Comparison of ENCODE assay signal across 14 cellular contexts in the genomic region with DNA sequence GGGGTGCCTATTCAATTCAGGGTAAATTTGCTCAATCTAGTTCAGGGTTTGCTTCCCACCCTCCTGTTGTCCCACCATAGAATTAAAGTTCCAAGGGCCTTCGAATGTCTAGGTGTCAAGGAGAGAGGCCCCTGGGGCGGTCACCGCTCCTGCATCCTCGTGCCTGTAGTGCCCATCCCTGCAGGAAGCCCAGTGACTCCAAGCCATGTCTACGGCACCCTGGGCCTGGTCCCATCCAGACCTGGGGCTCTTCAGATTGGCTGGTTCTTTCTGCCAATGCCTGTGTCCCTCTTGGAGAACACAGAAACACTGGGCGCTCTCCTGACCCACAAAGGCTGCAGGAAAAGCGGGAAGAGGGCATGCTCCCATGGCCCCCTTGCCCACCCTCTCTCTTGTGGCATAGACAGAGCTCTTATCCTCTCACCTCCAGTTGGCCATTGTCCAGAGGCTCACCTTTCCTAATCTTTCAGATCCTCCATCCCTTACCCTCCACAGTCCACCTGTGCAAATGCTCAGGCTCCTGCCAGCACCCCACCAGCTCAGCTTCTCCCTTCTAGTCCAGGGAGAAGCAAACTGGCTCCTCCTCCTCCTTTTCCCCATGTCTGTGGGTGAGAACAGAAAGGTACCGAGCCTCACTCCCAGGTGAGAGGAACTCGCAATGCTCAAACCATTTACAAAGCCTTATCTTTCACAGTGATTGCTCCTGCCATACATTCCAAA.
DNase-seq lines count a peak whose midpoint lies in the region; ATAC-seq and TF ChIP-seq lines count a peak whose summit lies in the region.
"Had no signal": no experiment of that assay in that cellular context is flagged by ENCODE, and none has a peak within 500 bp of the region (broad histone marks: within the 10 kb centered on the region; RNA-seq: fewer than 3 reads in every experiment).

No MANE protein-coding gene starts in this region.

- H3K36me3 ChIP-seq in endodermal cell (ENCODE audit: control insufficient read depth, insufficient read depth, low read length), result no peaks in the 10 kb centered on the region

- ATAC-seq in CD4-positive, alpha-beta T cell (ENCODE audit: poor library complexity), result no peak
- ATAC-seq: A549, GM23338 had no signal

- H3K27me3 Mint-ChIP-seq in endodermal cell (ENCODE audit: insufficient read depth) (peaks cover 7% of the 10 kb centered on the region), osteocyte (ENCODE audit: unreplicated experiment) (no peaks in the 10 kb centered on the region)
- no peaks in the 10 kb centered on the region for H3K27me3 Mint-ChIP-seq in CD4-positive, alpha-beta T cell
- H3K27me3 Mint-ChIP-seq: CD8-positive, alpha-beta memory T cell had no signal

- POLR2A ChIA-PET in CD4-positive, alpha-beta T cell (lab: Charles Lee), result no interaction called here

- H3K9me3 ChIP-seq in endodermal cell (ENCODE audit: control insufficient read depth, low read length), result peaks cover 5% of the 10 kb centered on the region
- no peaks in the 10 kb centered on the region for H3K9me3 ChIP-seq in CD4-positive, alpha-beta T cell (ENCODE audit: control insufficient read depth, low read length)
- H3K9me3 ChIP-seq: A549, Caco-2 had no signal

- CTCF ChIA-PET in CD4-positive, alpha-beta T cell (lab: Charles Lee), result no interaction called here

- intact Hi-C loops in CD4-positive, alpha-beta T cell (cut with DNase I, micrococcal nuclease), result no loop called here

- H3K4me1 Mint-ChIP-seq in endodermal cell, result no peaks in the 10 kb centered on the region
- no peaks in the 10 kb centered on the region for H3K4me1 Mint-ChIP-seq in osteocyte (ENCODE audit: unreplicated experiment)
- no peaks in the 10 kb centered on the region for H3K4me1 Mint-ChIP-seq in CD4-positive, alpha-beta T cell (ENCODE audit: low read depth)
- H3K4me1 Mint-ChIP-seq: CD14-positive monocyte; CD8-positive, alpha-beta memory T cell; GM23338; H9 had no signal

- TF ChIP-seq CTCF in coronary artery (IDR thresholded peaks at IDR 0.05), result no peak
- no peak for TF ChIP-seq CTCF in endodermal cell (conservative IDR thresholded peaks at IDR 0.05)
- no peak for TF ChIP-seq CTCF in osteocyte (IDR thresholded peaks at IDR 0.05)
- no peak for TF ChIP-seq CTCF in CD4-positive, alpha-beta T cell (IDR thresholded peaks at IDR 0.05)

- no peak overlapping the region for H3K9ac ChIP-seq in endodermal cell (ENCODE audit: extremely low read depth, low read length, poor library complexity, severe bottlenecking)

- no peaks in the 10 kb centered on the region for H3K27me3 ChIP-seq in endodermal cell (ENCODE audit: control insufficient read depth, insufficient read depth, low read length, poor library complexity, severe bottlenecking)
- H3K27me3 ChIP-seq in CD4-positive, alpha-beta T cell (ENCODE audit: control insufficient read depth, insufficient read depth, low read length), result no peaks in the 10 kb centered on the region

- no peak overlapping the region for H3K27ac ChIP-seq in coronary artery
- H3K27ac ChIP-seq in endodermal cell (ENCODE audit: low read depth, low read length), result no peak overlapping the region
- no peak overlapping the region for H3K27ac ChIP-seq in CD4-positive, alpha-beta T cell (ENCODE audit: low read depth, low read length)
- H3K27ac ChIP-seq: A549 had no signal

- H3K27ac Mint-ChIP-seq in endodermal cell (no peak overlapping the region), osteocyte (ENCODE audit: unreplicated experiment) (no peak overlapping the region)
- H3K27ac Mint-ChIP-seq in CD4-positive, alpha-beta T cell, result no peak overlapping the region
- H3K27ac Mint-ChIP-seq: CD14-positive monocyte, GM23338, H9 had no signal

- H3K4me3 Mint-ChIP-seq in endodermal cell (no peak overlapping the region), osteocyte (ENCODE audit: unreplicated experiment) (no peak overlapping the region)
- no peak overlapping the region for H3K4me3 Mint-ChIP-seq in CD4-positive, alpha-beta T cell
- H3K4me3 Mint-ChIP-seq: CD14-positive monocyte; CD8-positive, alpha-beta memory T cell; GM23338; H9 had no signal

- H3K9me3 Mint-ChIP-seq in endodermal cell, result peaks cover 10% of the 10 kb centered on the region
- peaks cover 24% of the 10 kb centered on the region for H3K9me3 Mint-ChIP-seq in osteocyte (ENCODE audit: unreplicated experiment)
- peaks cover 2% of the 10 kb centered on the region for H3K9me3 Mint-ChIP-seq in CD4-positive, alpha-beta T cell

- H3K4me1 ChIP-seq in endodermal cell (ENCODE audit: control insufficient read depth, insufficient read depth, low read length), result no peaks in the 10 kb centered on the region
- H3K4me1 ChIP-seq: A549, Caco-2 had no signal

- no peaks in the 10 kb centered on the region for H3K36me3 Mint-ChIP-seq in endodermal cell (ENCODE audit: low read depth)
- H3K36me3 Mint-ChIP-seq in osteocyte (ENCODE audit: unreplicated experiment), result no peaks in the 10 kb centered on the region
- H3K36me3 Mint-ChIP-seq in CD4-positive, alpha-beta T cell (ENCODE audit: low read depth), result no peaks in the 10 kb centered on the region
- H3K36me3 Mint-ChIP-seq: CD14-positive monocyte; CD8-positive, alpha-beta memory T cell had no signal

- DNase-seq in coronary artery (ENCODE audit: low spot score) (peak; percentile 64), endodermal cell (peak; percentile 16), osteocyte (ENCODE audit: extremely low spot score, unreplicated experiment) (peak; percentile 68), activated gamma-delta T cell (lab: John Stamatoyannopoulos, UW) (no peak)
- no peak for DNase-seq in stimulated activated naive CD4-positive, alpha-beta T cell treated with Interleukin-2 at 50 U/mL for 16 hours (lab: John Stamatoyannopoulos, UW)
- no peak for DNase-seq in CD4-positive, alpha-beta T cell
- DNase-seq: Caco-2; CD8-positive, alpha-beta memory T cell; DND-41; GDM1; H9 had no signal

- H3K4me3 ChIP-seq in coronary artery, result no peak overlapping the region
- no peak overlapping the region for H3K4me3 ChIP-seq in endodermal cell (ENCODE audit: low read length)
- H3K4me3 ChIP-seq: A549, GM23338 had no signal

- whole genome bisulfite sequencing in endodermal cell (ENCODE audit: insufficient coverage in 1 of 2, insufficient read length in 1 of 2), 2 experiments, result 93 to 98% methylated on average over 5 to 9 of the region's 9 CpGs

Comparison
In these comparisons a context has a peak if more than half of its experiments do, and no peak if none do; other contexts are left out.
1. DNase-seq: peak in coronary artery (single experiment), endodermal cell (single experiment) and osteocyte (single experiment); none in stimulated activated naive CD4-positive, alpha-beta T cell treated with Interleukin-2 at 50 U/mL for 16 hours (single experiment), CD4-positive, alpha-beta T cell (0 of 10) and activated gamma-delta T cell (single experiment).